9 cellular contexts compared by ENCODE assay signal in genomic region chr1:208235983-208236761, GRCh38. TPM values are rescaled to one million over a fixed set of nuclear protein-coding genes. Genes with fewer than 3 reads are reported as not detected.
DNase-seq lines count a peak whose midpoint lies in the region; ATAC-seq and TF ChIP-seq lines count a peak whose summit lies in the region.
"Had no signal": no experiment of that assay in that cellular context is flagged by ENCODE, and none has a peak within 500 bp of the region (broad histone marks: within the 10 kb centered on the region; RNA-seq: fewer than 3 reads in every experiment).

No MANE protein-coding gene starts in this region.

- WGBS in H9 (ENCODE audit: extremely low coverage, insufficient read length, low lambda C conversion rate), result no CpG with 5 or more reads among the region's 17 CpGs
- 70% methylated on average over 17 of the region's 17 CpGs for WGBS in SK-N-SH (ENCODE audit: low lambda C conversion rate)
- WGBS in ovary, 3 donors, result 38% methylated on average over 17 of the region's 17 CpGs

- H3K36me3 Mint-ChIP-seq in H9 (ENCODE audit: insufficient read depth in 1 of 3, low read depth in 3 of 3), result no peaks in the 10 kb centered on the region

- H3T11ph ChIP-seq in H9 (ENCODE audit: low read length), result no peak overlapping the region

- H3K4me2 ChIP-seq in H9 (ENCODE audit: insufficient read depth, insufficient read length, low read length), result no peak overlapping the region
- peak overlapping the region; percentile 49 for H3K4me2 ChIP-seq in SK-N-SH

- peak overlapping the region in 2 of 3 experiments; percentile 67 to 85; a peak in 3 of 7 replicates for H3K27ac Mint-ChIP-seq in H9

- no peak for TF ChIP-seq POLR2A in ovary (IDR thresholded peaks at IDR 0.05)

- no peak overlapping the region for H3K9ac ChIP-seq in H9 (ENCODE audit: extremely low read depth, insufficient read length, low read length)
- H3K9ac ChIP-seq in SK-N-SH, result peak overlapping the region; percentile 32; the same call in 1 of the 2 replicates
- H3K9ac ChIP-seq: parathyroid adenoma had no signal

- DNase-seq in H9 (no peak), SK-N-SH (no peak), fibroblast of gingiva (ENCODE audit: low read depth) (peak; percentile 59), ovary (peak; percentile 75 to 83 (median 77)), HPDE6-E6E7 (ENCODE audit: extremely low spot score) (no peak)
- DNase-seq in activated effector memory CD4-positive, alpha-beta T cell treated with anti-CD3 and anti-CD28 coated beads, Interleukin-2, amount 50 U/mL, for 16 hours, result no peak
- no peak for DNase-seq in stimulated activated CD4-positive, alpha-beta T cell treated with anti-CD3 and anti-CD28 coated beads, Interleukin-4, amount 100 ng/mL, for 4 hours

- H3K14ac ChIP-seq in H9 (ENCODE audit: insufficient read depth, low read length), result no peak overlapping the region

- no peak for ATAC-seq in HG02870 (IDR thresholded peaks at IDR 0.05; ENCODE audit: unreplicated experiment)

- H3K79me2 ChIP-seq in H9 (ENCODE audit: insufficient read depth, low read length) (no peaks in the 10 kb centered on the region), SK-N-SH (ENCODE audit: insufficient read depth) (peaks cover 100% of the 10 kb centered on the region)
- H3K79me2 ChIP-seq: parathyroid adenoma had no signal

- H2BK5ac ChIP-seq in H9 (ENCODE audit: insufficient read length, low read length), result no peak overlapping the region

- H3K23me2 ChIP-seq in H9 (ENCODE audit: insufficient read length, low read depth, low read length, poor library complexity, severe bottlenecking), result no peaks in the 10 kb centered on the region

- H2AK5ac ChIP-seq in H9 (ENCODE audit: insufficient read length, low read length), result no peak overlapping the region

- no peak overlapping the region for H2BK20ac ChIP-seq in H9 (ENCODE audit: low read depth, low read length, poor library complexity, severe bottlenecking)

- H3K23ac ChIP-seq in H9 (ENCODE audit: insufficient read length, low read depth, low read length), result no peak overlapping the region

- intact Hi-C loops in ovary (cut with DNase I), result loop anchor here in 2 of 4 donors (5.0 to 10.0 kb wide), 3 partner anchors 34 to 104 kb away; no protein-coding TSS in a partner anchor

- H3K4ac ChIP-seq in H9 (ENCODE audit: low read depth, low read length), result no peak overlapping the region

- no peak overlapping the region for H2BK15ac ChIP-seq in H9 (ENCODE audit: low read depth, low read length)

- H2AFZ ChIP-seq in H9 (ENCODE audit: low read length), result no peak overlapping the region
- H2AFZ ChIP-seq in SK-N-SH (ENCODE audit: low read depth), result no peak overlapping the region
- H2AFZ ChIP-seq: parathyroid adenoma had no signal

- H4K20me1 ChIP-seq in H9 (ENCODE audit: control insufficient read depth, insufficient read depth, insufficient read length), result no peaks in the 10 kb centered on the region
- peaks cover 2% of the 10 kb centered on the region; the same call in 1 of the 2 replicates for H4K20me1 ChIP-seq in SK-N-SH (ENCODE audit: insufficient read depth)

- H3K4me3 Mint-ChIP-seq in H9, result peak overlapping the region in 1 of 2 experiments; percentile 13; a peak in 1 of 5 replicates

- POLR2A ChIA-PET in SK-N-SH (lab: Yijun Ruan, JAX), result no interaction called here

- no peak overlapping the region for H2BK120ac ChIP-seq in H9 (ENCODE audit: low read depth, low read length, poor library complexity, severe bottlenecking)

- H3K18ac ChIP-seq in H9 (ENCODE audit: insufficient read length, low read depth, low read length), result no peak overlapping the region

- no peaks in the 10 kb centered on the region for H3K79me1 ChIP-seq in H9 (ENCODE audit: insufficient read depth, low read depth, low read length, poor library complexity, severe bottlenecking)

- no peaks in the 10 kb centered on the region for H3K9me3 Mint-ChIP-seq in H9

- H3K4me3 ChIP-seq in SK-N-SH (ENCODE audit: low read depth in 2 of 2, low read length in 1 of 2) (no peak overlapping the region), ovary (no peak overlapping the region)

- H3K36me3 ChIP-seq in SK-N-SH (replicated peaks in 1 of 2; ENCODE audit: control insufficient read depth in 1 of 2, insufficient read depth in 2 of 2, low read length in 1 of 2) (peaks cover 5 to 24% of the 10 kb centered on the region in 2 experiments), ovary (no peaks in the 10 kb centered on the region)

- H3K9me2 ChIP-seq in SK-N-SH, result no peaks in the 10 kb centered on the region

- CTCF ChIA-PET in SK-N-SH (lab: Yijun Ruan, JAX), result interaction anchor here (0.9 to 19.9 kb wide), 9 partner anchors 9 to 243 kb away, joined by 3 to 579 read pairs (median 11); no protein-coding TSS in a partner anchor

- no peak overlapping the region for H4K5ac ChIP-seq in H9 (ENCODE audit: insufficient read length, low read depth, low read length)

- no peaks in the 10 kb centered on the region for H3K9me3 ChIP-seq in H9 (ENCODE audit: control insufficient read depth, low read depth, low read length)
- no peaks in the 10 kb centered on the region for H3K9me3 ChIP-seq in SK-N-SH
- H3K9me3 ChIP-seq in ovary, result no peaks in the 10 kb centered on the region

- no peak for TF ChIP-seq EP300 in SK-N-SH (IDR thresholded peaks at IDR 0.05; ENCODE audit: borderline replicate concordance in 1 of 2, low read depth in 1 of 2, low read length in 1 of 2)
- no peak for TF ChIP-seq EP300 in ovary (IDR thresholded peaks at IDR 0.05)

- TF ChIP-seq CTCF in H9 (conservative IDR thresholded peaks at IDR 0.05) (no peak), SK-N-SH (IDR thresholded peaks at IDR 0.05) (no peak), ovary (IDR thresholded peaks at IDR 0.05) (no peak)

- H3K4me1 ChIP-seq in H9 (ENCODE audit: insufficient read depth, low read length), result peaks cover 9% of the 10 kb centered on the region; the same call in 1 of the 2 replicates
- peaks cover 37 to 69% of the 10 kb centered on the region in 2 experiments for H3K4me1 ChIP-seq in SK-N-SH (ENCODE audit: control insufficient read depth in 1 of 2, insufficient read depth in 2 of 2, low read depth in 1 of 2, low read length in 1 of 2)
- H3K4me1 ChIP-seq in ovary (ENCODE audit: insufficient read depth), result peaks cover 47% of the 10 kb centered on the region
- H3K4me1 ChIP-seq: parathyroid adenoma had no signal

- H3K27me3 Mint-ChIP-seq in H9 (ENCODE audit: low read depth), result peaks cover 44% of the 10 kb centered on the region

- H3K27me3 ChIP-seq in H9 (ENCODE audit: insufficient read depth, low read length) (peaks cover 5% of the 10 kb centered on the region; the same call in 1 of the 2 replicates), SK-N-SH (ENCODE audit: insufficient read depth) (no peaks in the 10 kb centered on the region), ovary (no peaks in the 10 kb centered on the region)

- no peak overlapping the region for H2BK12ac ChIP-seq in H9 (ENCODE audit: insufficient read length, low read depth, low read length)

- H4K91ac ChIP-seq in H9 (ENCODE audit: insufficient read length, low read depth, low read length), result no peak overlapping the region

- H3F3A ChIP-seq in SK-N-SH (replicated peaks; ENCODE audit: insufficient read depth), result peaks cover 17% of the 10 kb centered on the region

- H3K27ac ChIP-seq in H9 (ENCODE audit: insufficient read length, low read depth, low read length) (no peak overlapping the region), SK-N-SH (ENCODE audit: low read depth in 2 of 2, low read length in 1 of 2) (peak overlapping the region in 1 of 2 experiments; percentile 59; a peak in 2 of 4 replicates), ovary (peak overlapping the region; percentile 4 to 78)
- H3K27ac ChIP-seq: parathyroid adenoma had no signal

- TF ChIP-seq RAD21 in SK-N-SH (IDR thresholded peaks at IDR 0.05; ENCODE audit: low read length), result no peak

- no peak overlapping the region for H4K8ac ChIP-seq in H9 (replicated peaks; ENCODE audit: insufficient read length, low read depth, low read length)

- H3K56ac ChIP-seq in H9 (ENCODE audit: insufficient read length, low read depth, low read length), result no peak overlapping the region

- H3K4me1 Mint-ChIP-seq in H9, result peaks cover 61 to 69% of the 10 kb centered on the region in 2 experiments

TF ChIP-seq in SK-N-SH, 30 proteins besides CTCF, POLR2A, EP300 and RAD21:
- TF ChIP-seq TEAD4 (IDR thresholded peaks at IDR 0.05; ENCODE audit: borderline replicate concordance, insufficient read depth), result no peak
- TF ChIP-seq RFX5 (IDR thresholded peaks at IDR 0.05; ENCODE audit: low read length), result no peak
- no peak for TF ChIP-seq PBX3 (IDR thresholded peaks at IDR 0.05)
- TF ChIP-seq GABPA (IDR thresholded peaks at IDR 0.05; ENCODE audit: low read depth), result no peak
- peak; percentile 33; the same call in 1 of the 2 replicates for TF ChIP-seq MAX (IDR thresholded peaks at IDR 0.05; ENCODE audit: low read depth)
- no peak for TF ChIP-seq POLR2AphosphoS5 (IDR thresholded peaks at IDR 0.05; ENCODE audit: low read depth, low read length)

RNA-seq across cellular contexts. Expression of gene PLXNA2, which starts 8.0 kb away (rescaled TPM):
- total RNA-seq in H9 (2021), result 0.57 and 0.64 TPM in 2 replicates
- polyA plus RNA-seq in SK-N-SH (2012; rRNA removed), result 7.3 and 8.5 TPM in 2 replicates
- 3.9 and 6.2 TPM in 2 replicates for polyA plus RNA-seq in SK-N-SH (2012; cell fraction: cytosol; rRNA removed)
- 31.0 and 36.0 TPM in 2 replicates for polyA plus RNA-seq in SK-N-SH (2012; cell fraction: nucleus; rRNA removed)
- 10 to 100 TPM; 15.3 to 71.5 (median 55.5) TPM for total RNA-seq in ovary
- 10 to 100 TPM; 10.7 to 15.2 TPM for polyA plus RNA-seq in ovary

Comparison
In these comparisons a context has a peak if more than half of its experiments do, and no peak if none do; other contexts are left out.
1. DNase-seq: peak in fibroblast of gingiva (single experiment) and ovary (5 of 5); none in H9 (single experiment), SK-N-SH (single experiment), HPDE6-E6E7 (single experiment), activated effector memory CD4-positive, alpha-beta T cell treated with anti-CD3 and anti-CD28 coated beads, Interleukin-2, amount 50 U/mL, for 16 hours (single experiment) and stimulated activated CD4-positive, alpha-beta T cell treated with anti-CD3 and anti-CD28 coated beads, Interleukin-4, amount 100 ng/mL, for 4 hours (0 of 2).